1 cellular context compared by ENCODE assay signal in the genomic region with DNA sequence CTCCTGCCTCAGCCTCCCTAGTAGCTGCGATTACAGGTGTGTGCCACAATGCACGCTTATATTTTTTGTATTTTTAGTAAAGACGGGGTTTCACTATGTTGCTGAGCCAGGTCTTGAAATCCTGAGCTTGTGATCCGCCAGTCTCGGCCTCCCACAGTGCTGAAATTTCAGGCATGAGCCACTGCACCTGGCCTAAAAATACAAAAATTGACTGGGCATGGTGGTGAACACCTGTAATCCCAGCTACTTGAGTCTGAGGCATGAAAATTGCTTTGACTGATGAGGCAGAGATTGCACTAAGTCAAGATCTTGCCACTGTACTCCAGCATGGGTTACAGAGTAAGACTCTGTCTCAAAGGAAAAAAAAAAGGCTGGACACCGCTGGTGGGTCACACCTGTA.
TF ChIP-seq lines count a peak whose summit lies in the region.

No MANE protein-coding gene starts in this region.

TF ChIP-seq in H1, 55 proteins besides CTCF, POLR2A, EP300 and RAD21:
- TF ChIP-seq JUND (IDR thresholded peaks at IDR 0.05; ENCODE audit: low read length): no peak
- no peak for TF ChIP-seq CBX8 (IDR thresholded peaks at IDR 0.05; ENCODE audit: borderline replicate concordance, low read depth, low read length)
- TF ChIP-seq GABPA (IDR thresholded peaks at IDR 0.05; ENCODE audit: borderline replicate concordance, insufficient read depth, low read length): no peak
- TF ChIP-seq KDM5A (IDR thresholded peaks at IDR 0.05; ENCODE audit: low read length): no peak
- no peak for TF ChIP-seq CHD7 (IDR thresholded peaks at IDR 0.05; ENCODE audit: insufficient replicate concordance, low read length)
- no peak for TF ChIP-seq CTBP2 (IDR thresholded peaks at IDR 0.05; ENCODE audit: borderline replicate concordance, insufficient read depth, insufficient read length, low read length)
- TF ChIP-seq, protein P1, sequence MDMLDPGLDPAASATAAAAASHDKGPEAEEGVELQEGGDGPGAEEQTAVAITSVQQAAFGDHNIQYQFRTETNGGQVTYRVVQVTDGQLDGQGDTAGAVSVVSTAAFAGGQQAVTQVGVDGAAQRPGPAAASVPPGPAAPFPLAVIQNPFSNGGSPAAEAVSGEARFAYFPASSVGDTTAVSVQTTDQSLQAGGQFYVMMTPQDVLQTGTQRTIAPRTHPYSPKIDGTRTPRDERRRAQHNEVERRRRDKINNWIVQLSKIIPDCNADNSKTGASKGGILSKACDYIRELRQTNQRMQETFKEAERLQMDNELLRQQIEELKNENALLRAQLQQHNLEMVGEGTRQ (IDR thresholded peaks at IDR 0.05; ENCODE audit: low read length): no peak
- no peak for TF ChIP-seq JUN (IDR thresholded peaks at IDR 0.05; ENCODE audit: low read depth, low read length)
- no peak for TF ChIP-seq RFX5 (IDR thresholded peaks at IDR 0.05; ENCODE audit: borderline replicate concordance, low read depth, low read length)
- no peak for TF ChIP-seq SRF (IDR thresholded peaks at IDR 0.05; ENCODE audit: low read depth, low read length)
